ENCODE assay signal across 24 cellular contexts in genomic region chr3:73835945-73836344, GRCh38.
"Had no signal": no experiment of that assay in that cellular context is flagged by ENCODE, and none has a peak within 500 bp of the region (broad histone marks: within the 10 kb centered on the region; RNA-seq: fewer than 3 reads in every experiment).

No MANE protein-coding gene starts in this region.

- H3K4me1 ChIP-seq: stomach, suprapubic skin, testis, thyroid gland, tibial artery, tibial nerve, transverse colon, upper lobe of left lung, upper lobe of right lung, uterus, vagina had no signal

- H3K36me3 ChIP-seq: stomach, suprapubic skin, thoracic aorta, thyroid gland, tibial artery, tibial nerve, transverse colon, upper lobe of left lung, upper lobe of right lung, uterus, vagina had no signal

- DNase-seq: stimulated activated CD4-positive, alpha-beta T cell treated with anti-CD3 and anti-CD28 coated beads, Interleukin-2, amount 100 ng/mL, for 48 hours; stimulated activated CD4-positive, alpha-beta T cell treated with anti-CD3 and anti-CD28 coated beads, Interleukin-4, amount 100 ng/mL, for 1 hour; stimulated activated CD4-positive, alpha-beta T cell treated with anti-CD3 and anti-CD28 coated beads, Interleukin-4, amount 100 ng/mL, for 24 hours; stimulated activated CD4-positive, alpha-beta T cell treated with anti-CD3 and anti-CD28 coated beads, Interleukin-4, amount 100 ng/mL, for 4 hours; stimulated activated CD8-positive, alpha-beta memory T cell treated with anti-CD3 and anti-CD28 coated beads, Interleukin-4, amount 100 ng/mL, for 48 hours; stimulated activated naive B cell treated with anti-CD40 and anti-IgM and Interleukin-4, amounts not matched to agents 10 μg/mL and 1 μg/mL and 100 μg/mL, for 72 hours; stimulated activated naive CD4-positive, alpha-beta T cell; stimulated activated naive CD4-positive, alpha-beta T cell treated with Interleukin-2 at 50 U/mL for 16 hours; stimulated activated naive CD8-positive, alpha-beta T cell treated with anti-CD3 and anti-CD28 coated beads, Interleukin-15, amount 100 ng/mL, for 72 hours; stimulated activated naive CD8-positive, alpha-beta T cell treated with anti-CD3 and anti-CD28 coated beads, Interleukin-15, Interleukin-2, amounts not matched to agents 100 U/mL and 50 U/mL, for 24 hours; stomach; substantia nigra; testis; thyroid gland; tibial artery; transverse colon; trophoblast cell; upper lobe of left lung; upper lobe of right lung; uterus had no signal

- H3K9me3 ChIP-seq: testis, thyroid gland, vagina had no signal

- H3K4me3 ChIP-seq: stomach, suprapubic skin, testis, thoracic aorta, thyroid gland, tibial artery, tibial nerve, transverse colon, upper lobe of left lung, upper lobe of right lung, uterus, vagina had no signal

- H3K27ac ChIP-seq: stomach, suprapubic skin, testis, thoracic aorta, thyroid gland, tibial artery, tibial nerve, transverse colon, upper lobe of left lung, upper lobe of right lung, uterus, vagina had no signal
